ENCODE assay signal across 25 cellular contexts in genomic region chr19:27714857-27715256, GRCh38.
"Had no signal": no experiment of that assay in that cellular context is flagged by ENCODE, and none has a peak within 500 bp of the region (broad histone marks: within the 10 kb centered on the region; RNA-seq: fewer than 3 reads in every experiment).

No MANE protein-coding gene starts in this region.

- H3K9me3 ChIP-seq: colonic mucosa, gastrocnemius medialis had no signal

- H3K4me1 ChIP-seq: colonic mucosa, esophagus muscularis mucosa, esophagus squamous epithelium, foreskin keratinocyte, gastrocnemius medialis, gastroesophageal sphincter, heart right ventricle had no signal

- H3K4me3 ChIP-seq: colonic mucosa, coronary artery, dorsolateral prefrontal cortex, esophagus muscularis mucosa, esophagus squamous epithelium, gastrocnemius medialis, gastroesophageal sphincter, heart left ventricle, heart right ventricle had no signal

- H3K27me3 ChIP-seq: colonic mucosa, dorsolateral prefrontal cortex, esophagus muscularis mucosa, esophagus squamous epithelium, foreskin keratinocyte, gastrocnemius medialis, gastroesophageal sphincter, heart left ventricle, heart right ventricle had no signal

- H3K27ac Mint-ChIP-seq: dendritic cell treated with granulocyte-macrophage colony-stimulating factor and Interleukin-4, amounts not matched to agents 40 ng/mL and 50 ng/mL, for 4 days; effector memory CD8-positive, alpha-beta T cell; endodermal cell had no signal

- H3K4me1 Mint-ChIP-seq: endodermal cell had no signal

- H3K27ac ChIP-seq: colonic mucosa, coronary artery, dorsolateral prefrontal cortex, epithelial cell of prostate, esophagus muscularis mucosa, esophagus squamous epithelium, foreskin keratinocyte, gastrocnemius medialis, gastroesophageal sphincter, heart left ventricle, heart right ventricle had no signal

- H3K36me3 ChIP-seq: colonic mucosa, esophagus muscularis mucosa, esophagus squamous epithelium, gastrocnemius medialis, gastroesophageal sphincter, heart left ventricle, heart right ventricle had no signal

- ATAC-seq: effector memory CD8-positive, alpha-beta T cell; esophagus mucosa; foreskin keratinocyte; gastrocnemius medialis; gastroesophageal sphincter; heart left ventricle; heart right ventricle had no signal

- H3K27me3 Mint-ChIP-seq: dendritic cell treated with granulocyte-macrophage colony-stimulating factor and Interleukin-4, amounts not matched to agents 40 ng/mL and 50 ng/mL, for 4 days; effector memory CD8-positive, alpha-beta T cell had no signal

- DNase-seq: colonic mucosa; cortex of kidney; dermis blood vessel endothelial cell; dorsolateral prefrontal cortex; effector CD4-positive, alpha-beta T cell; effector CD8-positive, alpha-beta T cell; effector memory CD4-positive, alpha-beta T cell; effector memory CD8-positive, alpha-beta T cell; endodermal cell; erythroblast; esophagus squamous epithelium; foreskin fibroblast; foreskin keratinocyte; foreskin melanocyte; gastrocnemius medialis; glutamatergic neuron; head of caudate nucleus; heart left ventricle; heart right ventricle had no signal

- H3K4me3 Mint-ChIP-seq: dendritic cell treated with granulocyte-macrophage colony-stimulating factor and Interleukin-4, amounts not matched to agents 40 ng/mL and 50 ng/mL, for 4 days; effector memory CD8-positive, alpha-beta T cell; endodermal cell had no signal
